ENCODE assay signal across 1 cellular context in the genomic region with DNA sequence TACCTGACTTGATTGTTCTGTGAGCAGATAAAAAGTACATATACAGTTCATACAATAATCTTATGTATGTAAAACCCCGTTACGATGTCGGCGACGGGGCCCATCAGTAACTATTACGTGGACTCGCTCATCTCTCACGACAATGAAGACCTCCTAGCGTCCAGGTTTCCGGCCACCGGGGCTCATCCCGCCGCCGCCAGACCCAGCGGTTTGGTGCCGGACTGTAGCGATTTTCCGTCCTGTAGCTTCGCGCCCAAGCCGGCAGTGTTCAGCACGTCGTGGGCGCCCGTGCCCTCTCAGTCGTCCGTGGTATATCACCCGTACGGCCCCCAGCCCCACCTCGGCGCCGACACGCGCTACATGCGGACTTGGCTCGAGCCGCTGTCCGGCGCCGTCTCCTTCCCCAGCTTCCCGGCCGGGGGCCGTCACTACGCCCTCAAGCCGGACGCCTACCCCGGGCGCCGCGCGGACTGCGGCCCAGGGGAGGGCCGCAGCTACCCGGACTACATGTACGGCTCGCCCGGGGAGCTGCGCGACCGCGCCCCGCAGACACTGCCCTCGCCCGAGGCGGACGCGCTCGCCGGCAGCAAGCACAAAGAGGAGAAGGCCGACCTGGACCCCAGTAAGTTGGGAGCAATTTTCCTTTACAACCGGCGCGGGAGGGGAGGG.
TF ChIP-seq lines count a peak whose summit lies in the region.

A gene (plus strand): TSS at position 57 of the 669 bp plus-strand sequence. CDS start 28 bp downstream, at position 85.

TF ChIP-seq in HEK293, 187 proteins besides CTCF, POLR2A, EP300 and RAD21 (continued from another document):
- TF ChIP-seq, protein P1, sequence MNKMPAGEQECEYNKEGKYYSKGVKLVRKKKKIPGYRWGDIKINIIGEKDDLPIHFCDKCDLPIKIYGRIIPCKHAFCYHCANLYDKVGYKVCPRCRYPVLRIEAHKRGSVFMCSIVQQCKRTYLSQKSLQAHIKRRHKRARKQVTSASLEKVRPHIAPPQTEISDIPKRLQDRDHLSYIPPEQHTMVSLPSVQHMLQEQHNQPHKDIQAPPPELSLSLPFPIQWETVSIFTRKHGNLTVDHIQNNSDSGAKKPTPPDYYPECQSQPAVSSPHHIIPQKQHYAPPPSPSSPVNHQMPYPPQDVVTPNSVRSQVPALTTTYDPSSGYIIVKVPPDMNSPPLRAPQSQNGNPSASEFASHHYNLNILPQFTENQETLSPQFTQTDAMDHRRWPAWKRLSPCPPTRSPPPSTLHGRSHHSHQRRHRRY (tag by site-specific recombination; IDR thresholded peaks at IDR 0.05) = no peak
- TF ChIP-seq, protein P2, sequence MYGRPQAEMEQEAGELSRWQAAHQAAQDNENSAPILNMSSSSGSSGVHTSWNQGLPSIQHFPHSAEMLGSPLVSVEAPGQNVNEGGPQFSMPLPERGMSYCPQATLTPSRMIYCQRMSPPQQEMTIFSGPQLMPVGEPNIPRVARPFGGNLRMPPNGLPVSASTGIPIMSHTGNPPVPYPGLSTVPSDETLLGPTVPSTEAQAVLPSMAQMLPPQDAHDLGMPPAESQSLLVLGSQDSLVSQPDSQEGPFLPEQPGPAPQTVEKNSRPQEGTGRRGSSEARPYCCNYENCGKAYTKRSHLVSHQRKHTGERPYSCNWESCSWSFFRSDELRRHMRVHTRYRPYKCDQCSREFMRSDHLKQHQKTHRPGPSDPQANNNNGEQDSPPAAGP (tag by site-specific recombination; IDR thresholded peaks at IDR 0.05) = no peak
- TF ChIP-seq YY2 (tag by site-specific recombination; IDR thresholded peaks at IDR 0.05) (no peak), OSR2 (tag by site-specific recombination; IDR thresholded peaks at IDR 0.05) (no peak), GLIS2 (tag by site-specific recombination; IDR thresholded peaks at IDR 0.05) (peak; percentile 70), ZIC2 (tag by site-specific recombination; IDR thresholded peaks at IDR 0.05) (peak; percentile 29; the same call in 1 of the 2 replicates), ZNF174 (tag by site-specific recombination; IDR thresholded peaks at IDR 0.05) (no peak), ZNF140 (tag by site-specific recombination; IDR thresholded peaks at IDR 0.05) (no peak), ZNF510 (tag by site-specific recombination; IDR thresholded peaks at IDR 0.05; ENCODE audit: insufficient replicate concordance) (no peak), ZNF777 (tag by site-specific recombination; IDR thresholded peaks at IDR 0.05; ENCODE audit: borderline replicate concordance) (no peak), ZNF610 (tag by site-specific recombination; IDR thresholded peaks at IDR 0.05; ENCODE audit: borderline replicate concordance) (no peak), KLF7 (tag by site-specific recombination; IDR thresholded peaks at IDR 0.05; ENCODE audit: borderline replicate concordance) (no peak), YY1 (tag by site-specific recombination; IDR thresholded peaks at IDR 0.05) (no peak), ZNF302 (tag by site-specific recombination; IDR thresholded peaks at IDR 0.05; ENCODE audit: low read depth) (no peak), ZNF658 (tag by site-specific recombination; IDR thresholded peaks at IDR 0.05) (no peak), ZNF175 (tag by site-specific recombination; IDR thresholded peaks at IDR 0.05) (no peak), ZBTB8A (tag by site-specific recombination; IDR thresholded peaks at IDR 0.05) (peak; percentile 72), ZNF266 (tag by site-specific recombination; IDR thresholded peaks at IDR 0.05; ENCODE audit: low read depth) (peak; percentile 10; the same call in 1 of the 2 replicates), ZNF132 (tag by site-specific recombination; IDR thresholded peaks at IDR 0.05; ENCODE audit: borderline replicate concordance) (no peak), KLF1 (tag by site-specific recombination; IDR thresholded peaks at IDR 0.05) (peak; percentile 74), ZNF585B (tag by site-specific recombination; IDR thresholded peaks at IDR 0.05) (no peak), OVOL3 (tag by site-specific recombination; IDR thresholded peaks at IDR 0.05) (no peak), WT1 (tag by site-specific recombination; IDR thresholded peaks at IDR 0.05) (no peak), ZNF549 (tag by site-specific recombination; IDR thresholded peaks at IDR 0.05) (no peak), EGR2 (tag by site-specific recombination; IDR thresholded peaks at IDR 0.05; ENCODE audit: low read depth) (peak; percentile 35), ZNF623 (tag by site-specific recombination; IDR thresholded peaks at IDR 0.05) (no peak; the same call in 1 of the 2 replicates), GLI2 (tag by site-specific recombination; IDR thresholded peaks at IDR 0.05; ENCODE audit: borderline replicate concordance, low read depth) (no peak), ZNF670 (tag by site-specific recombination; IDR thresholded peaks at IDR 0.05; ENCODE audit: low read depth) (no peak)
- TF ChIP-seq, protein P3, sequence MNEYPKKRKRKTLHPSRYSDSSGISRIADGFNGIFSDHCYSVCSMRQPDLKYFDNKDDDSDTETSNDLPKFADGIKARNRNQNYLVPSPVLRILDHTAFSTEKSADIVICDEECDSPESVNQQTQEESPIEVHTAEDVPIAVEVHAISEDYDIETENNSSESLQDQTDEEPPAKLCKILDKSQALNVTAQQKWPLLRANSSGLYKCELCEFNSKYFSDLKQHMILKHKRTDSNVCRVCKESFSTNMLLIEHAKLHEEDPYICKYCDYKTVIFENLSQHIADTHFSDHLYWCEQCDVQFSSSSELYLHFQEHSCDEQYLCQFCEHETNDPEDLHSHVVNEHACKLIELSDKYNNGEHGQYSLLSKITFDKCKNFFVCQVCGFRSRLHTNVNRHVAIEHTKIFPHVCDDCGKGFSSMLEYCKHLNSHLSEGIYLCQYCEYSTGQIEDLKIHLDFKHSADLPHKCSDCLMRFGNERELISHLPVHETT (tag by site-specific recombination; IDR thresholded peaks at IDR 0.05) = no peak
- TF ChIP-seq, protein P4, sequence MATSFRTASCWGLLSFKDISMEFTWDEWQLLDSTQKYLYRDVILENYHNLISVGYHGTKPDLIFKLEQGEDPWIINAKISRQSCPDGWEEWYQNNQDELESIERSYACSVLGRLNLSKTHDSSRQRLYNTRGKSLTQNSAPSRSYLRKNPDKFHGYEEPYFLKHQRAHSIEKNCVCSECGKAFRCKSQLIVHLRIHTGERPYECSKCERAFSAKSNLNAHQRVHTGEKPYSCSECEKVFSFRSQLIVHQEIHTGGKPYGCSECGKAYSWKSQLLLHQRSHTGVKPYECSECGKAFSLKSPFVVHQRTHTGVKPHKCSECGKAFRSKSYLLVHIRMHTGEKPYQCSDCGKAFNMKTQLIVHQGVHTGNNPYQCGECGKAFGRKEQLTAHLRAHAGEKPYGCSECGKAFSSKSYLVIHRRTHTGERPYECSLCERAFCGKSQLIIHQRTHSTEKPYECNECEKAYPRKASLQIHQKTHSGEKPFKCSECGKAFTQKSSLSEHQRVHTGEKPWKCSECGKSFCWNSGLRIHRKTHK (tag by site-specific recombination; IDR thresholded peaks at IDR 0.05) = no peak
- TF ChIP-seq, protein P5, sequence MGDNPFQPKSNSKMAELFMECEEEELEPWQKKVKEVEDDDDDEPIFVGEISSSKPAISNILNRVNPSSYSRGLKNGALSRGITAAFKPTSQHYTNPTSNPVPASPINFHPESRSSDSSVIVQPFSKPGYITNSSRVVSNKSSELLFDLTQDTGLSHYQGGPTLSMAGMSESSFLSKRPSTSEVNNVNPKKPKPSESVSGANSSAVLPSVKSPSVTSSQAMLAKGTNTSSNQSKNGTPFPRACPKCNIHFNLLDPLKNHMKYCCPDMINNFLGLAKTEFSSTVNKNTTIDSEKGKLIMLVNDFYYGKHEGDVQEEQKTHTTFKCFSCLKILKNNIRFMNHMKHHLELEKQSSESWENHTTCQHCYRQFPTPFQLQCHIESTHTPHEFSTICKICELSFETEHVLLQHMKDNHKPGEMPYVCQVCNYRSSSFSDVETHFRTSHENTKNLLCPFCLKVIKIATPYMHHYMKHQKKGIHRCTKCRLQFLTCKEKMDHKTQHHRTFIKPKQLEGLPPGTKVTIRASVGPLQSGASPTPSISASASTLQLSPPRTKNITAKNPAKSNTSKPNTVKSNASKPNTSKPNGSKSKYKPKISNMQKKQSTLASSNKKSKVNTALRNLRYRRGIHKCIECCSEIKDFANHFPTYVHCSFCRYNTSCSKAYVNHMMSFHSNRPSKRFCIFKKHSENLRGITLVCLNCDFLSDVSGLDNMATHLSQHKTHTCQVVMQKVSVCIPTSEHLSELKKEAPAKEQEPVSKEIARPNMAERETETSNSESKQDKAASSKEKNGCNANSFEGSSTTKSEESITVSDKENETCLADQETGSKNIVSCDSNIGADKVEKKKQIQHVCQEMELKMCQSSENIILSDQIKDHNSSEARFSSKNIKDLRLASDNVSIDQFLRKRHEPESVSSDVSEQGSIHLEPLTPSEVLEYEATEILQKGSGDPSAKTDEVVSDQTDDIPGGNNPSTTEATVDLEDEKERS (tag by site-specific recombination; IDR thresholded peaks at IDR 0.05) = no peak
- TF ChIP-seq, protein P6, sequence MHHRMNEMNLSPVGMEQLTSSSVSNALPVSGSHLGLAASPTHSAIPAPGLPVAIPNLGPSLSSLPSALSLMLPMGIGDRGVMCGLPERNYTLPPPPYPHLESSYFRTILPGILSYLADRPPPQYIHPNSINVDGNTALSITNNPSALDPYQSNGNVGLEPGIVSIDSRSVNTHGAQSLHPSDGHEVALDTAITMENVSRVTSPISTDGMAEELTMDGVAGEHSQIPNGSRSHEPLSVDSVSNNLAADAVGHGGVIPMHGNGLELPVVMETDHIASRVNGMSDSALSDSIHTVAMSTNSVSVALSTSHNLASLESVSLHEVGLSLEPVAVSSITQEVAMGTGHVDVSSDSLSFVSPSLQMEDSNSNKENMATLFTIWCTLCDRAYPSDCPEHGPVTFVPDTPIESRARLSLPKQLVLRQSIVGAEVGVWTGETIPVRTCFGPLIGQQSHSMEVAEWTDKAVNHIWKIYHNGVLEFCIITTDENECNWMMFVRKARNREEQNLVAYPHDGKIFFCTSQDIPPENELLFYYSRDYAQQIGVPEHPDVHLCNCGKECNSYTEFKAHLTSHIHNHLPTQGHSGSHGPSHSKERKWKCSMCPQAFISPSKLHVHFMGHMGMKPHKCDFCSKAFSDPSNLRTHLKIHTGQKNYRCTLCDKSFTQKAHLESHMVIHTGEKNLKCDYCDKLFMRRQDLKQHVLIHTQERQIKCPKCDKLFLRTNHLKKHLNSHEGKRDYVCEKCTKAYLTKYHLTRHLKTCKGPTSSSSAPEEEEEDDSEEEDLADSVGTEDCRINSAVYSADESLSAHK (tag by site-specific recombination; IDR thresholded peaks at IDR 0.05) = no peak
- TF ChIP-seq, protein P7, sequence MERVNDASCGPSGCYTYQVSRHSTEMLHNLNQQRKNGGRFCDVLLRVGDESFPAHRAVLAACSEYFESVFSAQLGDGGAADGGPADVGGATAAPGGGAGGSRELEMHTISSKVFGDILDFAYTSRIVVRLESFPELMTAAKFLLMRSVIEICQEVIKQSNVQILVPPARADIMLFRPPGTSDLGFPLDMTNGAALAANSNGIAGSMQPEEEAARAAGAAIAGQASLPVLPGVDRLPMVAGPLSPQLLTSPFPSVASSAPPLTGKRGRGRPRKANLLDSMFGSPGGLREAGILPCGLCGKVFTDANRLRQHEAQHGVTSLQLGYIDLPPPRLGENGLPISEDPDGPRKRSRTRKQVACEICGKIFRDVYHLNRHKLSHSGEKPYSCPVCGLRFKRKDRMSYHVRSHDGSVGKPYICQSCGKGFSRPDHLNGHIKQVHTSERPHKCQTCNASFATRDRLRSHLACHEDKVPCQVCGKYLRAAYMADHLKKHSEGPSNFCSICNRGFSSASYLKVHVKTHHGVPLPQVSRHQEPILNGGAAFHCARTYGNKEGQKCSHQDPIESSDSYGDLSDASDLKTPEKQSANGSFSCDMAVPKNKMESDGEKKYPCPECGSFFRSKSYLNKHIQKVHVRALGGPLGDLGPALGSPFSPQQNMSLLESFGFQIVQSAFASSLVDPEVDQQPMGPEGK (tag by site-specific recombination; IDR thresholded peaks at IDR 0.05) = no peak; the same call in 1 of the 2 replicates
- TF ChIP-seq, protein P8, sequence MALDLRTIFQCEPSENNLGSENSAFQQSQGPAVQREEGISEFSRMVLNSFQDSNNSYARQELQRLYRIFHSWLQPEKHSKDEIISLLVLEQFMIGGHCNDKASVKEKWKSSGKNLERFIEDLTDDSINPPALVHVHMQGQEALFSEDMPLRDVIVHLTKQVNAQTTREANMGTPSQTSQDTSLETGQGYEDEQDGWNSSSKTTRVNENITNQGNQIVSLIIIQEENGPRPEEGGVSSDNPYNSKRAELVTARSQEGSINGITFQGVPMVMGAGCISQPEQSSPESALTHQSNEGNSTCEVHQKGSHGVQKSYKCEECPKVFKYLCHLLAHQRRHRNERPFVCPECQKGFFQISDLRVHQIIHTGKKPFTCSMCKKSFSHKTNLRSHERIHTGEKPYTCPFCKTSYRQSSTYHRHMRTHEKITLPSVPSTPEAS (tag by site-specific recombination; IDR thresholded peaks at IDR 0.05) = peak; percentile 48; the same call in 1 of the 2 replicates
